25 cellular contexts compared by ENCODE assay signal in the genomic region with DNA sequence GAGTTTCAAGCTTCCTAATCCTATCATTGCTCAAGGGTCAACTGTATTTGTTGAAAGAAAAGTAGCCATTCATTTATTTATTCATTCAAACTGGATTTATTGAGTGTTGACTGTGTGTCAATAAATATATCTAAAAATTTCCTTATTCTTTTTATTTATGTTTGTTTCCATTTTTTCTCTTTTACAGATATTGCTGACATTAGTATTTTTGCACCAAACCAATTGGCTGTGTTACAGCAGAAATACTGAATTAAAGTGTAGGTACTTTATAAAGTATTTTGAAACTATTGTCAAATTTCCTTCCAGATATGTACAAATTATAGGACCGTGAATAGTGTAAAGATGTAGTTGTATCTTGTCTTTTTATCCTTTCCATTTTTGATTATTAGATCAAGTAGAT.
DNase-seq lines count a peak whose midpoint lies in the region; ATAC-seq, FAIRE-seq and TF ChIP-seq lines count a peak whose summit lies in the region.
"Had no signal": no experiment of that assay in that cellular context is flagged by ENCODE, and none has a peak within 500 bp of the region (broad histone marks: within the 10 kb centered on the region; RNA-seq: fewer than 3 reads in every experiment).

No MANE protein-coding gene starts in this region.

- H3K27ac Mint-ChIP-seq in CD8-positive, alpha-beta T cell, result no peak overlapping the region
- H3K27ac Mint-ChIP-seq in T-helper 17 cell, result no peak overlapping the region
- H3K27ac Mint-ChIP-seq: B cell; CD4-positive, alpha-beta T cell; CD8-positive, alpha-beta memory T cell had no signal

- no peaks in the 10 kb centered on the region for H3K79me1 ChIP-seq in IMR-90 (ENCODE audit: low read depth in 1 of 2, low read length in 2 of 2)

- POLR2A ChIA-PET in A549 (lab: Yijun Ruan, JAX) (no interaction called here), IMR-90 (lab: Charles Lee; ENCODE audit: unreplicated experiment) (no interaction called here), K562 (lab: Yijun Ruan, JAX) (no interaction called here)
- POLR2A ChIA-PET in CD8-positive, alpha-beta T cell (lab: Charles Lee), result no interaction called here

- ATAC-seq in A549 (no peak), IMR-90 (ENCODE audit: low read depth) (no peak), K562 (no peak), T-helper 17 cell (no peak)
- no peak for ATAC-seq in CD8-positive, alpha-beta T cell

- no peak overlapping the region for H2AK5ac ChIP-seq in IMR-90 (ENCODE audit: low read depth, low read length)

- H3K4me3 ChIP-seq in A549, result no peak overlapping the region
- no peak overlapping the region for H3K4me3 ChIP-seq in IMR-90 (ENCODE audit: insufficient read depth, low read depth, low read length)
- no peak overlapping the region for H3K4me3 ChIP-seq in K562
- no peak overlapping the region for H3K4me3 ChIP-seq in CD8-positive, alpha-beta T cell (ENCODE audit: low read depth, low read length)
- H3K4me3 ChIP-seq: BLaER1 treated with 17β-estradiol and CSF1 and Interleukin-3, amounts not matched to agents 10 nM and 100 nM; GM12878 had no signal

- no peak overlapping the region for H3K4ac ChIP-seq in IMR-90 (ENCODE audit: low read depth, low read length)

- H3K9me3 ChIP-seq in A549 (no peaks in the 10 kb centered on the region), IMR-90 (ENCODE audit: control insufficient read depth, insufficient read depth, low read length) (peaks cover 2% of the 10 kb centered on the region), K562 (replicated peaks; ENCODE audit: control insufficient read depth, insufficient read depth, low read depth, low read length) (no peaks in the 10 kb centered on the region), T-helper 17 cell (ENCODE audit: control insufficient read depth, low read length, poor library complexity, severe bottlenecking) (no peaks in the 10 kb centered on the region)
- no peaks in the 10 kb centered on the region for H3K9me3 ChIP-seq in CD8-positive, alpha-beta T cell (ENCODE audit: low read length)

- BruUV-seq in IMR-90 (replicated peaks; lab: Mats Ljungman, UMichigan) (no TSS peak), K562 (replicated peaks; lab: Mats Ljungman, UMichigan) (no TSS peak)

- H2BK20ac ChIP-seq in IMR-90 (ENCODE audit: low read depth, low read length), result no peak overlapping the region

- H2AFZ ChIP-seq in IMR-90 (replicated peaks; ENCODE audit: low read length, poor library complexity) (no peak overlapping the region), K562 (ENCODE audit: low read depth, low read length) (no peak overlapping the region)

- H3K27ac ChIP-seq in A549 (no peak overlapping the region), IMR-90 (ENCODE audit: insufficient read depth, low read length) (no peak overlapping the region), K562 (ENCODE audit: extremely low read depth, low read depth, low read length) (no peak overlapping the region)
- no peak overlapping the region for H3K27ac ChIP-seq in CD8-positive, alpha-beta T cell (ENCODE audit: low read depth, low read length)
- H3K27ac ChIP-seq: C4-2B had no signal

- no peak overlapping the region for H4K91ac ChIP-seq in IMR-90 (ENCODE audit: insufficient read depth, low read depth, low read length)

- peaks cover 6% of the 10 kb centered on the region for H3K9me3 Mint-ChIP-seq in CD8-positive, alpha-beta T cell
- H3K9me3 Mint-ChIP-seq: CD4-positive, alpha-beta T cell had no signal

- H3K9me1 ChIP-seq in IMR-90 (ENCODE audit: insufficient read depth, low read length) (no peaks in the 10 kb centered on the region), K562 (ENCODE audit: control insufficient read depth, insufficient read depth, low read length) (no peaks in the 10 kb centered on the region)

- H3K27me3 ChIP-seq in IMR-90 (ENCODE audit: control insufficient read depth, insufficient read depth, low read length) (no peaks in the 10 kb centered on the region), K562 (ENCODE audit: control insufficient read depth in 2 of 2, insufficient read depth in 2 of 2, low read length in 2 of 2) (no peaks in the 10 kb centered on the region)
- no peaks in the 10 kb centered on the region for H3K27me3 ChIP-seq in CD8-positive, alpha-beta T cell (ENCODE audit: insufficient read depth, low read length)
- H3K27me3 ChIP-seq: BLaER1 treated with 17β-estradiol and CSF1 and Interleukin-3, amounts not matched to agents 10 nM and 100 nM had no signal

- H2BK120ac ChIP-seq in IMR-90 (ENCODE audit: low read depth, low read length), result no peak overlapping the region

- no peak overlapping the region for H2AK9ac ChIP-seq in IMR-90 (replicated peaks; ENCODE audit: low read depth, low read length, poor library complexity)

- H2BK5ac ChIP-seq in IMR-90 (ENCODE audit: low read depth, low read length, poor library complexity, severe bottlenecking), result no peak overlapping the region

- no peak overlapping the region for H2BK15ac ChIP-seq in IMR-90 (ENCODE audit: low read depth, low read length)

- no peak overlapping the region for H3K23ac ChIP-seq in IMR-90 (ENCODE audit: low read depth, low read length)

- H3K27me3 Mint-ChIP-seq in CD8-positive, alpha-beta T cell (ENCODE audit: low read depth), result no peaks in the 10 kb centered on the region
- H3K27me3 Mint-ChIP-seq in T-helper 17 cell, result no peaks in the 10 kb centered on the region
- H3K27me3 Mint-ChIP-seq: B cell; CD4-positive, alpha-beta T cell had no signal

- TF ChIP-seq CTCF in A549 (IDR thresholded peaks at IDR 0.05) (no peak), IMR-90 (conservative IDR thresholded peaks at IDR 0.05; ENCODE audit: low read depth, low read length) (no peak), K562 (IDR thresholded peaks at IDR 0.05 in 2 of 3, conservative IDR thresholded peaks at IDR 0.05 in 1 of 3; ENCODE audit: insufficient read depth in 2 of 3, low read depth in 1 of 3, low read length in 3 of 3) (no peak)
- no peak for TF ChIP-seq CTCF in CD8-positive, alpha-beta T cell (IDR thresholded peaks at IDR 0.05)

- intact Hi-C loops in IMR-90 (cut with micrococcal nuclease), result no loop called here
- intact Hi-C loops in K562 (cut with micrococcal nuclease), result no loop called here
- intact Hi-C loops in CD8-positive, alpha-beta T cell (cut with DNase I, micrococcal nuclease), result no loop called here

- in situ Hi-C loops in IMR-90 (cut with MboI; ENCODE audit: low sequenced_read_pairs) (no loop called here), K562 (cut with MboI) (no loop called here)

- no peak for FAIRE-seq in A549 (lab: Jason Lieb, UNC)
- no peak for FAIRE-seq in K562 (lab: Jason Lieb, UNC)
- FAIRE-seq: A204.1, GM12878, GM12892, GM18507 had no signal

- H3K14ac ChIP-seq in IMR-90 (replicated peaks; ENCODE audit: low read depth, low read length), result no peak overlapping the region

- no peaks in the 10 kb centered on the region for H3K79me2 ChIP-seq in K562 (ENCODE audit: control insufficient read depth, insufficient read depth, low read length)

- dilution Hi-C loops in IMR-90 (cut with HindIII; ENCODE audit: low sequenced_read_pairs, unreplicated experiment), result no loop called here

- no peak for DNase-seq in A549 (ENCODE audit: low read depth in 1 of 2, low spot score in 1 of 2)
- DNase-seq in IMR-90, result no peak
- no peak for DNase-seq in K562 (ENCODE audit: extremely low read depth in 1 of 4, low spot score in 3 of 4)
- DNase-seq in CD8-positive, alpha-beta T cell, result no peak
- no peak for DNase-seq in NCI-H2029 (lab: John Stamatoyannopoulos, UW)
- no peak for DNase-seq in T-helper 17 cell
- DNase-seq: 8988T; AML-193; CD4-positive, alpha-beta T cell; CD8-positive, alpha-beta memory T cell; COR-L47; DMS 273 treated with DMSO at 0.1 percent for 48 hours; DMS153; DMS53; DMS79; DND-41; EL; GDM1 had no signal

- TF ChIP-seq POLR2A in A549 (IDR thresholded peaks at IDR 0.05; ENCODE audit: low read length), result no peak
- TF ChIP-seq POLR2A in IMR-90 (IDR thresholded peaks at IDR 0.05; ENCODE audit: low read depth, low read length), result no peak
- TF ChIP-seq POLR2A in K562 (conservative IDR thresholded peaks at IDR 0.05), result no peak

- H3K18ac ChIP-seq in IMR-90 (ENCODE audit: low read depth, low read length), result no peak overlapping the region

- H3K4me1 ChIP-seq in A549 (no peaks in the 10 kb centered on the region), IMR-90 (ENCODE audit: control insufficient read depth, insufficient read depth, low read length) (no peaks in the 10 kb centered on the region), K562 (replicated peaks in 1 of 2; ENCODE audit: control insufficient read depth in 2 of 2, insufficient read depth in 2 of 2, low read length in 2 of 2) (no peaks in the 10 kb centered on the region)
- H3K4me1 ChIP-seq in CD8-positive, alpha-beta T cell (ENCODE audit: insufficient read depth, low read length), result no peaks in the 10 kb centered on the region

- CTCF ChIA-PET in A549 (lab: Yijun Ruan, JAX), result no interaction called here
- CTCF ChIA-PET in IMR-90 (lab: Yijun Ruan, JAX), result no interaction called here
- CTCF ChIA-PET in K562 (lab: Yijun Ruan, JAX; ENCODE audit: low intra/inter-chr PET ratio), result no interaction called here
- CTCF ChIA-PET in CD8-positive, alpha-beta T cell (lab: Charles Lee), result no interaction called here

- 0% methylated on average over 1 of the region's 1 CpG for WGBS in A549 (ENCODE audit: missing lambda C conversion rate)
- WGBS in IMR-90 (ENCODE audit: extremely low coverage in 2 of 2, insufficient read length in 1 of 2), 2 experiments, result no CpG with 5 or more reads among the region's 1 CpG
- WGBS in K562 (ENCODE audit: insufficient coverage, low coverage, missing lambda C conversion rate), result 0% methylated on average over 1 of the region's 1 CpG

- H3K36me3 ChIP-seq in IMR-90 (ENCODE audit: control insufficient read depth, insufficient read depth, low read length) (no peaks in the 10 kb centered on the region), K562 (ENCODE audit: control insufficient read depth, insufficient read depth, low read length) (no peaks in the 10 kb centered on the region)
- no peaks in the 10 kb centered on the region for H3K36me3 ChIP-seq in CD8-positive, alpha-beta T cell (ENCODE audit: insufficient read depth, low read length)
- H3K36me3 ChIP-seq: BLaER1 treated with 17β-estradiol and CSF1 and Interleukin-3, amounts not matched to agents 10 nM and 100 nM had no signal

- H3K4me1 Mint-ChIP-seq in CD8-positive, alpha-beta T cell (ENCODE audit: low read depth), result no peaks in the 10 kb centered on the region
- no peaks in the 10 kb centered on the region for H3K4me1 Mint-ChIP-seq in T-helper 17 cell
- H3K4me1 Mint-ChIP-seq: B cell; CD8-positive, alpha-beta memory T cell had no signal

- H4K8ac ChIP-seq in IMR-90 (ENCODE audit: low read depth in 2 of 2, low read length in 2 of 2), result no peak overlapping the region

- no peak overlapping the region for H4K5ac ChIP-seq in IMR-90 (ENCODE audit: low read depth, low read length)

- TF ChIP-seq RAD21 in A549 (conservative IDR thresholded peaks at IDR 0.05 in 1 of 2, IDR thresholded peaks at IDR 0.05 in 1 of 2) (no peak), IMR-90 (IDR thresholded peaks at IDR 0.05; ENCODE audit: low read length) (no peak), K562 (CRISPR knock-in tag; conservative IDR thresholded peaks at IDR 0.05 in 1 of 2, IDR thresholded peaks at IDR 0.05 in 1 of 2) (no peak)

- H3K4me2 ChIP-seq in A549 (no peak overlapping the region), IMR-90 (ENCODE audit: low read depth, low read length) (no peak overlapping the region), K562 (ENCODE audit: insufficient read depth, low read length) (no peak overlapping the region)

- H3K56ac ChIP-seq in IMR-90 (ENCODE audit: extremely low read depth, insufficient read depth, low read length), result no peak overlapping the region

- no peaks in the 10 kb centered on the region for H4K20me1 ChIP-seq in IMR-90 (ENCODE audit: insufficient read depth, low read length)
- H4K20me1 ChIP-seq in K562 (replicated peaks; ENCODE audit: control insufficient read depth, insufficient read depth, low read length), result no peaks in the 10 kb centered on the region
- H4K20me1 ChIP-seq: BLaER1 treated with 17β-estradiol and CSF1 and Interleukin-3, amounts not matched to agents 10 nM and 100 nM had no signal

- H3K36me3 Mint-ChIP-seq in CD8-positive, alpha-beta T cell, result no peaks in the 10 kb centered on the region
- no peaks in the 10 kb centered on the region for H3K36me3 Mint-ChIP-seq in T-helper 17 cell (ENCODE audit: low read depth)
- H3K36me3 Mint-ChIP-seq: CD8-positive, alpha-beta memory T cell had no signal

- TF ChIP-seq EP300 in A549 (IDR thresholded peaks at IDR 0.05) (no peak), K562 (IDR thresholded peaks at IDR 0.05; ENCODE audit: low read length) (no peak)

- H3K9ac ChIP-seq in IMR-90 (ENCODE audit: low read depth, low read length) (no peak overlapping the region), K562 (ENCODE audit: insufficient read depth in 1 of 2, low read depth in 2 of 2, low read length in 2 of 2) (no peak overlapping the region)
- H3K9ac ChIP-seq: BLaER1 treated with 17β-estradiol and CSF1 and Interleukin-3, amounts not matched to agents 10 nM and 100 nM had no signal

- H3K4me3 Mint-ChIP-seq in CD8-positive, alpha-beta T cell, result no peak overlapping the region
- no peak overlapping the region for H3K4me3 Mint-ChIP-seq in T-helper 17 cell
- H3K4me3 Mint-ChIP-seq: B cell; CD4-positive, alpha-beta T cell; CD8-positive, alpha-beta memory T cell had no signal
